8 cellular contexts compared by ENCODE assay signal in the genomic region with DNA sequence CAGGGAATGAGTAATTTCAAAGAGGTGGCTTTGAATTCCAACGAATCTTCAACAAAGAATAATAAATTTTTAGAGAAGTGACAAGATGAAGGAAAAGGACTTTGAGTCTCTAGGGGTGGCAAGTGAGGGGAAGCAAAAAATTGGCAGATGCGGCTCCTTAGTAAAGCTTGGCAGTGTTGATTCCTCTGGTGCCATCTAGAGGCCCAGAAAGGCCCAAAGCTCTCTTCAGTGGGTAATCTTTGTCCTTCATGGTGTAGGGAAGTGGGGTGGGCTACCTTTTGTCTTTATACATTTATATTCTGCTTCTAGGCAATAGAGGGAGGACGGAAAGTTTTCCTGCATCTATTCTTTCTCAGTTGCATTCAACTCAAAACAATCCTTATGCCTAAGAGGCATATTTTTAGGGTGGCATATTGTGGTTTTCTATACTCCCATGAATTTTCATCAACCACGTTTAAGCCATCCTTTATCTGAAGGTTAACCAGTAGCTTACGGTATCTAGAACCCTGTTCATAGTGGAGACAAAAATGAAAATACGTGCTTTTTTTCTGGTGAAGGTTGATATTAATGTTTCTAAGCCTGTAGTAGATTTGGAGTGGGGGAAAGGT. TPM values are rescaled to one million over a fixed set of nuclear protein-coding genes. Genes with fewer than 3 reads are reported as not detected.
DNase-seq lines count a peak whose midpoint lies in the region; ATAC-seq and TF ChIP-seq lines count a peak whose summit lies in the region.

No MANE protein-coding gene starts in this region.

- TF ChIP-seq POLR2A in esophagus squamous epithelium (IDR thresholded peaks at IDR 0.05): no peak

- H3K27ac ChIP-seq in esophagus squamous epithelium: no peak overlapping the region

- intact Hi-C loops in esophagus squamous epithelium (cut with DNase I): loop anchor here (10.0 kb wide), 1 partner anchor 129 kb away; no protein-coding TSS in a partner anchor

- peak; percentile 70 for TF ChIP-seq CTCF in fibroblast of pulmonary artery (IDR thresholded peaks at IDR 0.05; ENCODE audit: low read length, missing control alignments)
- peak in 3 of 6 experiments; percentile 22 to 31 (median 24) for TF ChIP-seq CTCF in esophagus squamous epithelium (IDR thresholded peaks at IDR 0.05)

- H3K36me3 Mint-ChIP-seq in stimulated activated memory B cell treated with anti-CD40 and anti-IgM and Interleukin-4, amounts not matched to agents 10 μg/mL and 1 μg/mL and 100 μg/mL, for 72 hours: peaks cover 47% of the 10 kb centered on the region

- peaks cover 0 to 100% (median 27%) of the 10 kb centered on the region in 3 donors for H3K36me3 ChIP-seq in esophagus squamous epithelium

- peaks cover 0 to 14% (median 0%) of the 10 kb centered on the region in 3 donors for H3K4me1 ChIP-seq in esophagus squamous epithelium

- no peaks in the 10 kb centered on the region for H3K9me3 Mint-ChIP-seq in stimulated activated memory B cell treated with anti-CD40 and anti-IgM and Interleukin-4, amounts not matched to agents 10 μg/mL and 1 μg/mL and 100 μg/mL, for 72 hours

- no peak for ATAC-seq in stimulated activated memory B cell treated with anti-CD40 and anti-IgM and Interleukin-4, amounts not matched to agents 10 μg/mL and 1 μg/mL and 100 μg/mL, for 72 hours

- H3K4me3 ChIP-seq in fibroblast of pulmonary artery (replicated peaks; ENCODE audit: low read depth, low read length): no peak overlapping the region
- no peak overlapping the region for H3K4me3 ChIP-seq in esophagus squamous epithelium

- H3K27me3 ChIP-seq in esophagus squamous epithelium: no peaks in the 10 kb centered on the region

- H3K27ac Mint-ChIP-seq in stimulated activated memory B cell treated with anti-CD40 and anti-IgM and Interleukin-4, amounts not matched to agents 10 μg/mL and 1 μg/mL and 100 μg/mL, for 72 hours: no peak overlapping the region

- H3K9me3 ChIP-seq in esophagus squamous epithelium: no peaks in the 10 kb centered on the region

- WGBS in esophagus squamous epithelium, 2 donors: 68 to 74% methylated on average over 6 of the region's 6 CpGs

- peak; percentile 18 for DNase-seq in activated CD4-positive, alpha-beta T cell treated with anti-CD3 and anti-CD28 coated beads for 48 hours
- no peak for DNase-seq in activated CD4-positive, alpha-beta T cell treated with anti-CD3 and anti-CD28 coated beads for 4 hours
- DNase-seq in HT1080 (ENCODE audit: low read depth) (peak; percentile 50), RKO (ENCODE audit: low spot score) (peak; percentile 66), fibroblast of pulmonary artery (ENCODE audit: low read depth) (peak; percentile 64), pons (ENCODE audit: low spot score) (peak; percentile 80), esophagus squamous epithelium (lab: John Stamatoyannopoulos, UW) (no peak)

- H3K4me3 Mint-ChIP-seq in stimulated activated memory B cell treated with anti-CD40 and anti-IgM and Interleukin-4, amounts not matched to agents 10 μg/mL and 1 μg/mL and 100 μg/mL, for 72 hours: no peak overlapping the region

- peaks cover 15% of the 10 kb centered on the region for H3K4me1 Mint-ChIP-seq in stimulated activated memory B cell treated with anti-CD40 and anti-IgM and Interleukin-4, amounts not matched to agents 10 μg/mL and 1 μg/mL and 100 μg/mL, for 72 hours

- no peaks in the 10 kb centered on the region for H3K27me3 Mint-ChIP-seq in stimulated activated memory B cell treated with anti-CD40 and anti-IgM and Interleukin-4, amounts not matched to agents 10 μg/mL and 1 μg/mL and 100 μg/mL, for 72 hours

RNA-seq across cellular contexts. Expression of a gene that starts 17.5 kb away (rescaled TPM):
- total RNA-seq in HT1080 (2014; rRNA removed; shearing (Covaris generic)): 0.40 TPM in 1 of 2 replicates, not detected in the other
- polyA plus RNA-seq in HT1080 (2015; cell fraction: cytosol; rRNA removed): 0.79 and 1.7 TPM in 2 replicates
- 0.45 and 1.3 TPM in 2 replicates for polyA plus RNA-seq in HT1080 (2015; cell fraction: nucleus; rRNA removed)
- total RNA-seq in esophagus squamous epithelium: under 1 TPM in 1 of 4 donors, not detected in 3; 0.38 TPM

Comparison
In these comparisons a context has a peak if more than half of its experiments do, and no peak if none do; other contexts are left out.
1. DNase-seq: peak in activated CD4-positive, alpha-beta T cell treated with anti-CD3 and anti-CD28 coated beads for 48 hours (single experiment), HT1080 (single experiment), RKO (single experiment), fibroblast of pulmonary artery (single experiment) and pons (single experiment); none in activated CD4-positive, alpha-beta T cell treated with anti-CD3 and anti-CD28 coated beads for 4 hours (0 of 2) and esophagus squamous epithelium (single experiment).